11 cellular contexts compared by ENCODE assay signal in the genomic region with DNA sequence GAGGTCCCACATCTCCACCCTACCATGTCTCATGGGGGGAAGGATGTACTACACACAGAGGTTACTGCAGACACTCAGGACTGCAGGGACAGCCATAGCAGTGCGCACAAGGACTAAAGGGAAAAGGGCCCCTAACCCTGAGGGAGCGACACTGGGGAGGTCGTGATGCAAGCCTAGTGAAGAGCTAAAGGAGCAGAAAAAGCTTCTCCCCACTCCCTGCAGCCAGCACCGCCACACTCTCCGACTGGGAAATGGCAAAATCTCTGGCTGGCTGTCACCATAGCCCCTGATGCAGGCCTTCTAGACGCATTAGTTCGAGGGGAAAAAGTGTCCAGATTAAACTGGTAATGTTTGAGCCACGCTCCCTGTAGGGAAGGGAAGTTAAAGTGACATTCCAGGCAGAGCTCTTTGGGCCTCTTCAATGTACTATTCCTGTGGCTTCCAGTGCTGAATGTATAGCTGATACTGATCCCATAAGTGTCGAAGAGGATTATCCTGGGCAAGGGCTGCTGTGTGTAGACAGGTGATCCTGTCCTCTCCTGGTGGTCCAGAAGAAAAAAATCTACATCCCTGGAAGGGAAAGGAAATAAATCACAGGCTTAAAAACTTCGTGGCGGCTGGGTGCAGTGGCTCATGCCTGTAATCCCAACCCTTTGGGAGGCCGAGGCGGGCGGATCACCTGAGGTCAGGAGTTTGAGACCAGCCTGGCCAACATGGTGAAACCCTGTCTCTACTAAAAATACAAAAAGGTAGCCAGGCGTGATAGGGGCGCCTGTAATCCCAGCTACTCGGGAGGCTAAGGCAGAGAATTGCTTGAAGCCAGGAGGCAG. TPM values are rescaled to one million over a fixed set of nuclear protein-coding genes. Genes with fewer than 3 reads are reported as not detected.
DNase-seq lines count a peak whose midpoint lies in the region; ATAC-seq, FAIRE-seq and TF ChIP-seq lines count a peak whose summit lies in the region.
"Had no signal": no experiment of that assay in that cellular context is flagged by ENCODE, and none has a peak within 500 bp of the region (broad histone marks: within the 10 kb centered on the region; RNA-seq: fewer than 3 reads in every experiment).

No MANE protein-coding gene starts in this region.

- TF ChIP-seq CTCF in WERI-Rb-1 (IDR thresholded peaks at IDR 0.05; ENCODE audit: low read depth, low read length): no peak

- H3K27me3 ChIP-seq in WERI-Rb-1 (ENCODE audit: insufficient read depth, low read depth, severe bottlenecking): no peaks in the 10 kb centered on the region
- H3K27me3 ChIP-seq: foreskin keratinocyte had no signal

- no peaks in the 10 kb centered on the region for H3K9me3 ChIP-seq in WERI-Rb-1 (ENCODE audit: severe bottlenecking)
- H3K9me3 ChIP-seq: SK-N-SH had no signal

- peak; percentile 44 for FAIRE-seq in HTR-8/SVneo (lab: Jason Lieb, UNC)

- peak overlapping the region; percentile 26 for H3K4me3 ChIP-seq in WERI-Rb-1 (ENCODE audit: low read depth, low read length)

- DNase-seq in HTR-8/SVneo (ENCODE audit: insufficient read length, low spot score) (no peak), WERI-Rb-1 (peak; percentile 93), left lobe of liver (ENCODE audit: low spot score) (peak; percentile 18), KG1 (lab: John Stamatoyannopoulos, UW) (no peak), DMS79 (lab: John Stamatoyannopoulos, UW) (no peak), NAMALWA (ENCODE audit: low spot score) (no peak), 8988T (no peak)
- DNase-seq in stimulated activated CD8-positive, alpha-beta memory T cell treated with anti-CD3 and anti-CD28 coated beads, Interleukin-4, amount 100 ng/mL, for 48 hours: peak; percentile 18
- DNase-seq: activated B cell treated with CpG ODN at 0.5 μM for 24 hours, foreskin keratinocyte had no signal

- no peak for ATAC-seq in left lobe of liver

- peak overlapping the region; percentile 84 for H3K27ac ChIP-seq in WERI-Rb-1

- H3K36me3 ChIP-seq in WERI-Rb-1: peaks cover 5% of the 10 kb centered on the region; the same call in 1 of the 2 replicates

RNA-seq across cellular contexts. Expression of a gene that starts 5.4 kb away (rescaled TPM):
- total RNA-seq in left lobe of liver: 15.7 TPM

RNA-seq across cellular contexts. Expression of a gene that starts 5.5 kb away (rescaled TPM):
- 121 TPM for total RNA-seq in left lobe of liver

RNA-seq across cellular contexts. Expression of a gene that starts 44.3 kb away (rescaled TPM):
- total RNA-seq in left lobe of liver: not detected
- total RNA-seq: activated B cell treated with CpG ODN at 0.5 μM for 24 hours, foreskin keratinocyte had no signal

Comparison
In these comparisons a context has a peak if more than half of its experiments do, and no peak if none do; other contexts are left out.
1. DNase-seq: peak in WERI-Rb-1 (single experiment), left lobe of liver (single experiment) and stimulated activated CD8-positive, alpha-beta memory T cell treated with anti-CD3 and anti-CD28 coated beads, Interleukin-4, amount 100 ng/mL, for 48 hours (single experiment); none in HTR-8/SVneo (single experiment), KG1 (single experiment), DMS79 (single experiment), NAMALWA (single experiment) and 8988T (single experiment).